17 cellular contexts compared by ENCODE assay signal in the genomic region with DNA sequence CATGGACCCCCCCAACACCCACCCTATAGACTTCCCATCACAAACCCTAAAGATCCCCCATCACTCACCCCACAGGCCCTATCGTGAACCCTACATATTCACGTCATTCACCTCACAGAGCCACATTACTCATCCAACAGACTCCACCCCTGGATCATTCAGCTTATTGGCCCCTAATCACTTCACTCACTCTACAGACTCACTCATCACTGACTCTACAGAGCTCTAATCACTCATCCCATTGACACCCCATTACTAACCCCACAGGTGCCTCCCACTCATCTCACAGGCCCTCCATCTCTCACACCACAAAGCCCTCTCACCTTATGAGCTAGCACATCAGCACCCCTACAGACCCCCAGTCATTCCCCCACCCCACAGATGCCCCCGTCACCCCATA.
"Had no signal": no experiment of that assay in that cellular context is flagged by ENCODE, and none has a peak within 500 bp of the region (broad histone marks: within the 10 kb centered on the region; RNA-seq: fewer than 3 reads in every experiment).

No MANE protein-coding gene starts in this region.

- ATAC-seq: effector memory CD8-positive, alpha-beta T cell; left lung; stimulated activated naive CD8-positive, alpha-beta T cell treated with anti-CD3 and anti-CD28 coated beads, Interleukin-15, Interleukin-2, amounts not matched to agents 100 U/mL and 50 U/mL, for 24 hours; T-helper 17 cell had no signal

- H3K27ac ChIP-seq: left lung, tibial artery had no signal

- FAIRE-seq: kidney had no signal

- H3K27me3 Mint-ChIP-seq: activated B cell treated with CpG ODN at 0.5 μM for 24 hours; activated naive CD4-positive, alpha-beta T cell treated with anti-CD3 and anti-CD28 coated beads, Interleukin-2, amount 10 ng/mL, durations not matched to agents 7 days and 5 days; effector memory CD8-positive, alpha-beta T cell; progenitor cell of endocrine pancreas; T-helper 17 cell had no signal

- H3K4me3 Mint-ChIP-seq: activated B cell treated with CpG ODN at 0.5 μM for 24 hours; activated naive CD4-positive, alpha-beta T cell treated with anti-CD3 and anti-CD28 coated beads, Interleukin-2, amount 10 ng/mL, durations not matched to agents 7 days and 5 days; effector memory CD8-positive, alpha-beta T cell; neural crest cell; T-helper 17 cell had no signal

- H3K4me3 ChIP-seq: left lung, tibial artery had no signal

- H3K9me3 Mint-ChIP-seq: activated B cell treated with CpG ODN at 0.5 μM for 24 hours; activated naive CD4-positive, alpha-beta T cell treated with anti-CD3 and anti-CD28 coated beads, Interleukin-2, amount 10 ng/mL, durations not matched to agents 7 days and 5 days; effector memory CD8-positive, alpha-beta T cell had no signal

- H3K4me1 Mint-ChIP-seq: activated B cell treated with CpG ODN at 0.5 μM for 24 hours, neural crest cell had no signal

- DNase-seq: activated B cell treated with CpG ODN at 0.5 μM for 24 hours; activated effector memory CD4-positive, alpha-beta T cell treated with Interleukin-2 at 50 U/mL for 16 hours; activated naive CD4-positive, alpha-beta T cell treated with anti-CD3 and anti-CD28 coated beads, Interleukin-2, amount 10 ng/mL, durations not matched to agents 7 days and 5 days; activated T-cell treated with anti-CD3 and anti-CD28 coated beads, Interleukin-2, amount 50 U/mL, for 1 hour; amniotic stem cell; effector memory CD8-positive, alpha-beta T cell; foreskin melanocyte; kidney; left lung; stimulated activated CD4-positive, alpha-beta T cell treated with anti-CD3 and anti-CD28 coated beads, Interleukin-12 subunit alpha, Interleukin-12 subunit beta, amount 100 ng/mL, for 4 hours; stimulated activated CD4-positive, alpha-beta T cell treated with anti-CD3 and anti-CD28 coated beads, Interleukin-1b, Interleukin-23, amount 100 ng/mL, for 48 hours; stimulated activated naive CD8-positive, alpha-beta T cell treated with anti-CD3 and anti-CD28 coated beads, Interleukin-15, Interleukin-2, amounts not matched to agents 100 U/mL and 50 U/mL, for 24 hours; substantia nigra; T-helper 17 cell; tibial artery had no signal

- H3K27me3 ChIP-seq: left lung, tibial artery had no signal

- H3K9me3 ChIP-seq: left lung, tibial artery had no signal

- H3K4me1 ChIP-seq: left lung, tibial artery had no signal

- H3K27ac Mint-ChIP-seq: activated B cell treated with CpG ODN at 0.5 μM for 24 hours, progenitor cell of endocrine pancreas, T-helper 17 cell had no signal
